In the genomic region with DNA sequence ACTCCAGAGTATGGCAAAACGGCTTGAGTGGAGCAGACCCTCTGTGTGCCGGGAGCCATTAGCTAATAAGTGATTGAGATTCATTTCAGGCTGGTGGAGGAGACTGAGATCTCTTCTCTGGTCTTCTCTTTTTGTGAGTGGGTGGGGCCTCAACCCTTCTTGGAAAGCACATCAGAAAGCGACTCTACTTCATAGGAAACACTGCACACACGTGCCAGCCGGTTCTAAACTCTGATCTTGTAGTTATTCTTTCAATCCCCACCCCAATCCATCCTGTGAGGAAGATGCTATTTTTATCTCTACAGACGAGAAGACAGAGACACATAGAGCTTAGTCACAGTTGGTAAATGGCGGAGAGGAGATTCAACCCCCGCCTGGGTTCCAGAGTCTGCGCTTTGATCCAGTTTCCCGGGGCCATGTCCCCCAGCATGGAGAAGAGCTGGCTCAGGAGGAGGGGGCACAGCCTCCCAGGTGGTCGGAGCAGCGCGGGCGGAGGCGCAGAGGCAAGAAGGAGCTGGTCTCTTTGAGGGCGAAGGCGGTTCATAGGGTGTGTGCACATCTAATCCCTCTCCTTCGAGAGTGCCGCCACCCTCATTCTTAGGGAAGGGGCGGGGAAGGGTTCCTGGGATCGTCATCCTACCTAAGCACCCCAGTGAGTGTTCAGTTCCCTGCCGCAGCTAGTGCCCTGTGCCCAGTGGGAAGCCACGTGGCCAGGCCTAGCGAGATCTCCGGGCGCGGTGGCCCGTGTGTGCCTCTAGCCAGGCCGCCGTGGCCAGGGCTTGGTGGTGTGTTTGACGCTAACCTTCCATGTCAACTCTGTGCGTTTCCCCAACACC, we compare ENCODE assay signal across 16 cellular contexts. TPM values are rescaled to one million over a fixed set of nuclear protein-coding genes. Genes with fewer than 3 reads are reported as not detected.
DNase-seq lines count a peak whose midpoint lies in the region; ATAC-seq and TF ChIP-seq lines count a peak whose summit lies in the region.
"Had no signal": no experiment of that assay in that cellular context is flagged by ENCODE, and none has a peak within 500 bp of the region (broad histone marks: within the 10 kb centered on the region; RNA-seq: fewer than 3 reads in every experiment).

No MANE protein-coding gene starts in this region.

- peak overlapping the region in 2 of 3 donors; percentile 32 to 80 for H3K4me3 Mint-ChIP-seq in T-cell
- H3K4me3 Mint-ChIP-seq in dendritic cell treated with granulocyte-macrophage colony-stimulating factor and Interleukin-4, amounts not matched to agents 40 ng/mL and 50 ng/mL, for 4 days, result no peak overlapping the region

- H3K27me3 Mint-ChIP-seq in T-cell, result no peaks in the 10 kb centered on the region
- H3K27me3 Mint-ChIP-seq in dendritic cell treated with granulocyte-macrophage colony-stimulating factor and Interleukin-4, amounts not matched to agents 40 ng/mL and 50 ng/mL, for 4 days, result no peaks in the 10 kb centered on the region

- TF ChIP-seq CTCF in testis (IDR thresholded peaks at IDR 0.05), result no peak
- no peak for TF ChIP-seq CTCF in GM13977 (IDR thresholded peaks at IDR 0.05; ENCODE audit: extremely low read depth, insufficient read depth, missing control alignments)

- peak overlapping the region in 1 of 2 donors; percentile 23 for H3K4me3 ChIP-seq in testis
- H3K4me3 ChIP-seq: coronary artery had no signal

- no peak overlapping the region for H3K27ac ChIP-seq in testis
- H3K27ac ChIP-seq: coronary artery had no signal

- POLR2A ChIA-PET in T-cell (lab: Charles Lee), result interaction anchor here (0.6 to 2.5 kb wide), 3 partner anchors 14 to 56 kb away, joined by 3 to 7 read pairs (median 3); partner anchors contain the start of gene TAGAP (in 1 of the 2)

- no peaks in the 10 kb centered on the region for H3K27me3 ChIP-seq in testis

- H3K36me3 Mint-ChIP-seq in T-cell, result no peaks in the 10 kb centered on the region
- peaks cover 27% of the 10 kb centered on the region for H3K36me3 Mint-ChIP-seq in dendritic cell treated with granulocyte-macrophage colony-stimulating factor and Interleukin-4, amounts not matched to agents 40 ng/mL and 50 ng/mL, for 4 days (ENCODE audit: low read depth)

- in situ Hi-C loops in GM13977 (cut with MboI; ENCODE audit: low pct_unique_long_range_greater_than_20kb, low sequenced_read_pairs, unreplicated experiment), result no loop called here

- no peak for TF ChIP-seq POLR2A in testis (IDR thresholded peaks at IDR 0.05)

- 74 to 78% methylated on average over 27 to 32 of the region's 32 CpGs for WGBS in testis, 2 donors

- peak overlapping the region; percentile 80 to 91 for H3K27ac Mint-ChIP-seq in T-cell
- peak overlapping the region; percentile 68 for H3K27ac Mint-ChIP-seq in dendritic cell treated with granulocyte-macrophage colony-stimulating factor and Interleukin-4, amounts not matched to agents 40 ng/mL and 50 ng/mL, for 4 days
- H3K27ac Mint-ChIP-seq: progenitor cell of endocrine pancreas had no signal

- DNase-seq in stimulated activated CD4-positive, alpha-beta T cell treated with anti-CD3 and anti-CD28 coated beads, Interleukin-15, amount 100 ng/mL, for 24 hours, result peak; percentile 56
- no peak for DNase-seq in stimulated activated CD4-positive, alpha-beta T cell treated with anti-CD3 and anti-CD28 coated beads, Interleukin-4, amount 100 ng/mL, for 24 hours
- DNase-seq in T-cell (no peak), testis (peak; percentile 10), NCI-H2171 treated with DMSO at 0.1 percent for 48 hours (lab: John Stamatoyannopoulos, UW) (no peak), GM13977 (ENCODE audit: low spot score) (no peak), islet precursor cell (no peak)
- DNase-seq: AML-193, KG1, NCI-H187, NCI-H774, SHP77 treated with DMSO at 0.1 percent for 48 hours had no signal

- intact Hi-C loops in dendritic cell treated with granulocyte-macrophage colony-stimulating factor and Interleukin-4, amounts not matched to agents 40 ng/mL and 50 ng/mL, for 4 days (cut with micrococcal nuclease), result no loop called here
- intact Hi-C loops in testis (cut with DNase I; ENCODE audit: low total_unique reads), result no loop called here

- no peaks in the 10 kb centered on the region for H3K4me1 ChIP-seq in testis

- H3K9me3 Mint-ChIP-seq in T-cell, result peaks cover 0 to 3% (median 0%) of the 10 kb centered on the region in 3 donors
- no peaks in the 10 kb centered on the region for H3K9me3 Mint-ChIP-seq in dendritic cell treated with granulocyte-macrophage colony-stimulating factor and Interleukin-4, amounts not matched to agents 40 ng/mL and 50 ng/mL, for 4 days

- peaks cover 40 to 61% (median 53%) of the 10 kb centered on the region in 3 donors for H3K4me1 Mint-ChIP-seq in T-cell
- peaks cover 46% of the 10 kb centered on the region for H3K4me1 Mint-ChIP-seq in dendritic cell treated with granulocyte-macrophage colony-stimulating factor and Interleukin-4, amounts not matched to agents 40 ng/mL and 50 ng/mL, for 4 days (ENCODE audit: low read depth)

- peak in 2 of 4 experiments; percentile 28 to 48 for ATAC-seq in T-cell (replicated peaks in 1 of 4)

- CTCF ChIA-PET in T-cell (lab: Charles Lee), result interaction anchor here (0.5 to 1.6 kb wide), 8 partner anchors 10 to 204 kb away, joined by 3 to 10 read pairs (median 4); partner anchors contain the start of gene TAGAP (in 1 of the 2)

- no peaks in the 10 kb centered on the region for H3K36me3 ChIP-seq in testis (ENCODE audit: low read depth, missing control alignments)

- no peaks in the 10 kb centered on the region for H3K9me3 ChIP-seq in testis

RNA-seq across cellular contexts. Expression of gene TAGAP, which starts 49.0 kb away (rescaled TPM):
- total RNA-seq in T-cell, result 100 to 1,000 TPM; 110 to 224 (median 128) TPM
- 1 to 10 TPM; 1.1 to 4.5 TPM for total RNA-seq in testis
- 4.9 TPM for polyA plus RNA-seq in testis (ENCODE audit: insufficient read depth, low read depth, low replicate concordance)
- total RNA-seq: lung microvascular endothelial cell, progenitor cell of endocrine pancreas had no signal

Comparison
In these comparisons a context has a peak if more than half of its experiments do, and no peak if none do; other contexts are left out.
1. DNase-seq: peak in stimulated activated CD4-positive, alpha-beta T cell treated with anti-CD3 and anti-CD28 coated beads, Interleukin-15, amount 100 ng/mL, for 24 hours (single experiment) and testis (single experiment); none in stimulated activated CD4-positive, alpha-beta T cell treated with anti-CD3 and anti-CD28 coated beads, Interleukin-4, amount 100 ng/mL, for 24 hours (single experiment), T-cell (0 of 34), NCI-H2171 treated with DMSO at 0.1 percent for 48 hours (single experiment), GM13977 (single experiment) and islet precursor cell (single experiment).
2. RNA of gene TAGAP, which starts 49.0 kb away (total RNA-seq): 110 to 224 TPM in T-cell; 1.1 to 4.5 TPM in testis; every median in the first group is over 10 times any median in the second.